In genomic region chrX:18899796-18900380, GRCh38 we compare ENCODE assay signal across 11 cellular contexts.
DNase-seq lines count a peak whose midpoint lies in the region; ATAC-seq, FAIRE-seq and TF ChIP-seq lines count a peak whose summit lies in the region.
"Had no signal": no experiment of that assay in that cellular context is flagged by ENCODE, and none has a peak within 500 bp of the region (broad histone marks: within the 10 kb centered on the region; RNA-seq: fewer than 3 reads in every experiment).

No MANE protein-coding gene starts in this region.

- intact Hi-C loops in left colon (cut with DNase I, micrococcal nuclease) = no loop called here

- no peak for TF ChIP-seq POLR2A in GM12891 (IDR thresholded peaks at IDR 0.05; ENCODE audit: low read depth, low read length)

- FAIRE-seq in GM12891 (lab: Jason Lieb, UNC) = peak; percentile 54

- ATAC-seq in left colon = peak; percentile 43
- no peak for ATAC-seq in GM21360 (IDR thresholded peaks at IDR 0.05; ENCODE audit: unreplicated experiment)
- no peak for ATAC-seq in left lobe of liver
- ATAC-seq in HG02885 (IDR thresholded peaks at IDR 0.05; ENCODE audit: poor library complexity, unreplicated experiment) = no peak

- DNase-seq in AG08396 (ENCODE audit: low spot score) (peak; percentile 24), GM12891 (ENCODE audit: insufficient read length, low spot score) (no peak), SW480 (ENCODE audit: low spot score) (peak; percentile 13), left colon (no peak), left lobe of liver (ENCODE audit: low spot score) (no peak), EL (no peak)
- DNase-seq: activated CD4-positive, alpha-beta memory T cell treated with anti-CD3 and anti-CD28 coated beads for 36 hours; effector CD8-positive, alpha-beta T cell; NCI-H2029 had no signal

TF ChIP-seq in GM12891, 5 proteins besides CTCF, POLR2A, EP300 and RAD21:
- TF ChIP-seq POU2F2 (IDR thresholded peaks at IDR 0.05; ENCODE audit: low read depth, low read length) (no peak), POLR2AphosphoS5 (IDR thresholded peaks at IDR 0.05; ENCODE audit: low read depth, low read length) (no peak), SPI1 (IDR thresholded peaks at IDR 0.05; ENCODE audit: low read depth, low read length) (no peak), TAF1 (IDR thresholded peaks at IDR 0.05; ENCODE audit: low read depth, low read length) (no peak), PAX5 (IDR thresholded peaks at IDR 0.05; ENCODE audit: insufficient read depth, low read length, severe bottlenecking) (no peak)

Comparison
In these comparisons a context has a peak if more than half of its experiments do, and no peak if none do; other contexts are left out.
1. DNase-seq: peak in AG08396 (single experiment) and SW480 (single experiment); none in GM12891 (single experiment), left colon (0 of 2), left lobe of liver (single experiment) and EL (single experiment).